27 cellular contexts compared by ENCODE assay signal in the genomic region with DNA sequence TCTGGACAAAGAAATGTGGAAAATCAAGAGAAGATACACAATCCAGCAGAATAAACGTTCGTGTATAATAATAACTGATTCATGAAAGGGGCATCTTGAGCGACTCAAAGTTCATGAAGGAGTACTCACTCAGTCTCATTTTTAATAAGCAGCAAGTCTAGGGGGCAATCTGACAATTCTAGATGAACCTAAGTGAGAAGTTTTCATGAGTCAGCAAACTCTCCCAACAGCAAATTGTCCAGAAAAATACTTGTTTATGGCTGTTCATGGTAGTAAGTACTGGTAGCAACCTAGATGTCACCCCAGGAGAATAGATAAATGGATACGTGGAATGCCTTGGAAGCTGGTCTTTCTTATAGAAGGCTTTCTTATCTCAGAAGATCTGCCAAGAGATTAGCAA.
"Had no signal": no experiment of that assay in that cellular context is flagged by ENCODE, and none has a peak within 500 bp of the region (broad histone marks: within the 10 kb centered on the region; RNA-seq: fewer than 3 reads in every experiment).

No MANE protein-coding gene starts in this region.

- H3K4me1 Mint-ChIP-seq: naive thymus-derived CD8-positive, alpha-beta T cell; nephron; stimulated activated effector memory CD8-positive, alpha-beta T cell treated with anti-CD3 and anti-CD28 coated beads, Interleukin-12 subunit alpha, Interleukin-12 subunit beta, amount 100 ng/mL, for 72 hours; stimulated activated naive B cell treated with anti-CD40 and anti-IgM and Interleukin-4, amounts not matched to agents 10 μg/mL and 1 μg/mL and 100 μg/mL, for 72 hours had no signal

- H3K79me2 ChIP-seq: parathyroid adenoma had no signal

- H3K27me3 ChIP-seq: neural progenitor cell, ovary, stomach, thyroid gland, tibial nerve, upper lobe of right lung, uterus had no signal

- H3K4me3 ChIP-seq: neural progenitor cell, ovary, psoas muscle, stomach, thoracic aorta, thyroid gland, tibial nerve, upper lobe of right lung, uterus had no signal

- H3K4me2 ChIP-seq: neural progenitor cell had no signal

- H3K36me3 Mint-ChIP-seq: naive thymus-derived CD8-positive, alpha-beta T cell; neural progenitor cell; stimulated activated effector memory CD8-positive, alpha-beta T cell treated with anti-CD3 and anti-CD28 coated beads, Interleukin-12 subunit alpha, Interleukin-12 subunit beta, amount 100 ng/mL, for 72 hours; stimulated activated naive B cell treated with anti-CD40 and anti-IgM and Interleukin-4, amounts not matched to agents 10 μg/mL and 1 μg/mL and 100 μg/mL, for 72 hours; type B pancreatic cell had no signal

- H3K36me3 ChIP-seq: ovary, stomach, thoracic aorta, thyroid gland, tibial nerve, upper lobe of right lung, uterus had no signal

- DNase-seq: naive thymus-derived CD8-positive, alpha-beta T cell; occipital lobe; ovary; posterior cingulate gyrus; psoas muscle; right cardiac atrium; small intestine; stimulated activated CD4-positive, alpha-beta T cell treated with anti-CD3 and anti-CD28 coated beads, Interleukin-15, amount 100 ng/mL, for 24 hours; stimulated activated CD4-positive, alpha-beta T cell treated with anti-CD3 and anti-CD28 coated beads, Interleukin-2, amount 100 ng/mL, for 24 hours; stimulated activated CD4-positive, alpha-beta T cell treated with anti-CD3 and anti-CD28 coated beads, Interleukin-2, amount 100 ng/mL, for 48 hours; stimulated activated CD4-positive, alpha-beta T cell treated with anti-CD3 and anti-CD28 coated beads, Interleukin-4, amount 100 ng/mL, for 24 hours; stimulated activated naive B cell treated with anti-CD40 and anti-IgM and Interleukin-4, amounts not matched to agents 10 μg/mL and 1 μg/mL and 100 μg/mL, for 72 hours; stimulated activated naive CD4-positive, alpha-beta T cell treated with Interleukin-2 at 50 U/mL for 16 hours; stomach; thyroid gland; upper lobe of right lung; uterus had no signal

- H3K27ac ChIP-seq: neural progenitor cell, ovary, parathyroid adenoma, psoas muscle, stomach, thoracic aorta, thyroid gland, tibial nerve, upper lobe of right lung, uterus had no signal

- H3K27ac Mint-ChIP-seq: naive thymus-derived CD8-positive, alpha-beta T cell; nephron; neural progenitor cell; progenitor cell of endocrine pancreas; stimulated activated effector memory CD8-positive, alpha-beta T cell treated with anti-CD3 and anti-CD28 coated beads, Interleukin-12 subunit alpha, Interleukin-12 subunit beta, amount 100 ng/mL, for 72 hours; stimulated activated naive B cell treated with anti-CD40 and anti-IgM and Interleukin-4, amounts not matched to agents 10 μg/mL and 1 μg/mL and 100 μg/mL, for 72 hours; stimulated activated naive CD8-positive, alpha-beta T cell treated with anti-CD3 and anti-CD28 coated beads, Interleukin-15, Interleukin-2, amounts not matched to agents 100 ng/mL and 50 ng/mL, for 24 hours; type B pancreatic cell had no signal

- H3K9me3 Mint-ChIP-seq: nephron; neural progenitor cell; stimulated activated naive B cell treated with anti-CD40 and anti-IgM and Interleukin-4, amounts not matched to agents 10 μg/mL and 1 μg/mL and 100 μg/mL, for 72 hours had no signal

- H3K27me3 Mint-ChIP-seq: naive thymus-derived CD8-positive, alpha-beta T cell; progenitor cell of endocrine pancreas; stimulated activated naive B cell treated with anti-CD40 and anti-IgM and Interleukin-4, amounts not matched to agents 10 μg/mL and 1 μg/mL and 100 μg/mL, for 72 hours; stimulated activated naive CD8-positive, alpha-beta T cell treated with anti-CD3 and anti-CD28 coated beads, Interleukin-15, Interleukin-2, amounts not matched to agents 100 ng/mL and 50 ng/mL, for 24 hours; type B pancreatic cell had no signal

- H2AFZ ChIP-seq: neural progenitor cell, parathyroid adenoma had no signal

- ATAC-seq: naive thymus-derived CD8-positive, alpha-beta T cell; psoas muscle; right cardiac atrium; sciatic nerve; stimulated activated effector memory CD8-positive, alpha-beta T cell treated with anti-CD3 and anti-CD28 coated beads, Interleukin-12 subunit alpha, Interleukin-12 subunit beta, amount 100 ng/mL, for 72 hours; stimulated activated naive B cell treated with anti-CD40 and anti-IgM and Interleukin-4, amounts not matched to agents 10 μg/mL and 1 μg/mL and 100 μg/mL, for 72 hours; upper lobe of right lung had no signal

- H3K4me1 ChIP-seq: neural progenitor cell, parathyroid adenoma, psoas muscle, stomach, thyroid gland, tibial nerve, upper lobe of right lung, uterus had no signal

- H3K4me3 Mint-ChIP-seq: naive thymus-derived CD8-positive, alpha-beta T cell; nephron; neural progenitor cell; stimulated activated effector memory CD8-positive, alpha-beta T cell treated with anti-CD3 and anti-CD28 coated beads, Interleukin-12 subunit alpha, Interleukin-12 subunit beta, amount 100 ng/mL, for 72 hours; stimulated activated naive B cell treated with anti-CD40 and anti-IgM and Interleukin-4, amounts not matched to agents 10 μg/mL and 1 μg/mL and 100 μg/mL, for 72 hours; stimulated activated naive CD8-positive, alpha-beta T cell treated with anti-CD3 and anti-CD28 coated beads, Interleukin-15, Interleukin-2, amounts not matched to agents 100 ng/mL and 50 ng/mL, for 24 hours; type B pancreatic cell had no signal

- H3K9me3 ChIP-seq: thoracic aorta, thyroid gland, upper lobe of right lung, uterus had no signal

- H3K9ac ChIP-seq: neural progenitor cell, parathyroid adenoma had no signal

- FAIRE-seq: small intestine had no signal
